Comparison of ENCODE assay signal across 1 cellular context in genomic region chr18:24509435-24509834, GRCh38.
TF ChIP-seq lines count a peak whose summit lies in the region.

No MANE protein-coding gene starts in this region.

TF ChIP-seq in HepG2, 621 proteins besides CTCF, POLR2A, EP300 and RAD21:
- TF ChIP-seq PLSCR1 (CRISPR knock-in tag; IDR thresholded peaks at IDR 0.05; ENCODE audit: borderline replicate concordance) (no peak), HOXA5 (CRISPR knock-in tag; IDR thresholded peaks at IDR 0.05) (no peak), ZNF768 (CRISPR knock-in tag; IDR thresholded peaks at IDR 0.05) (no peak), ZBTB49 (CRISPR knock-in tag; IDR thresholded peaks at IDR 0.05; ENCODE audit: borderline replicate concordance) (no peak), ZBTB8A (CRISPR knock-in tag; IDR thresholded peaks at IDR 0.05; ENCODE audit: borderline replicate concordance, low read depth) (no peak), TBL1XR1 (IDR thresholded peaks at IDR 0.05; ENCODE audit: borderline replicate concordance, low read length, partially characterized antibody) (no peak), TRIM22 (IDR thresholded peaks at IDR 0.05) (no peak), ZMYM2 (CRISPR knock-in tag; IDR thresholded peaks at IDR 0.05) (no peak), NPAS2 (CRISPR knock-in tag; IDR thresholded peaks at IDR 0.05; ENCODE audit: borderline replicate concordance) (no peak), ZNF761 (CRISPR knock-in tag; conservative IDR thresholded peaks at IDR 0.05) (no peak), ZFYVE20 (CRISPR knock-in tag; IDR thresholded peaks at IDR 0.05; ENCODE audit: borderline replicate concordance, low read depth) (no peak)
